ENCODE assay signal across 8 cellular contexts in the genomic region with DNA sequence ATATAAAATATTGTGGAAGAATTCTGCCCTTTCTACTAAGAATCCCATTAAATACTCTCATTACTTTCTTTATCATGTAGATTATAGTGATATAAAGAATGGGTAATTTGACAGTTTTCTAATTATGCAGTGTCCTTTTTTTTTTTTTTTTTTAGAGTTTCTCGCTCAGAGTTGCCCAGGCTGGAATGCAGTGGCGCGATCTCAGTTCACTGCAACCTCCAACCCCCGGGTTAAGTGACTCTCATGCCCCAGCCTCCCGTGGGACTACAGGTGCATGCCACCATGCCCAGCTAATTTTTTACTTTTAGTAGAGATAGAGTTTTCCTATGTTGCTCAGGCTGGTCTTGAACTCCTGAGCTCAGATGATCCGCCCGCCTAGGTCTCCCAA.
"Had no signal": no experiment of that assay in that cellular context is flagged by ENCODE, and none has a peak within 500 bp of the region (broad histone marks: within the 10 kb centered on the region; RNA-seq: fewer than 3 reads in every experiment).

No MANE protein-coding gene starts in this region.

- DNase-seq: IMR-90, KBM-7, KG1 had no signal

- FAIRE-seq: HepG2, HTR-8/SVneo, K562 had no signal

- H3K27ac ChIP-seq: HL-60, KMS-11 had no signal

- ATAC-seq: HepG2, K562 had no signal

- H3K4me3 ChIP-seq: K562 had no signal
